8 cellular contexts compared by ENCODE assay signal in the genomic region with DNA sequence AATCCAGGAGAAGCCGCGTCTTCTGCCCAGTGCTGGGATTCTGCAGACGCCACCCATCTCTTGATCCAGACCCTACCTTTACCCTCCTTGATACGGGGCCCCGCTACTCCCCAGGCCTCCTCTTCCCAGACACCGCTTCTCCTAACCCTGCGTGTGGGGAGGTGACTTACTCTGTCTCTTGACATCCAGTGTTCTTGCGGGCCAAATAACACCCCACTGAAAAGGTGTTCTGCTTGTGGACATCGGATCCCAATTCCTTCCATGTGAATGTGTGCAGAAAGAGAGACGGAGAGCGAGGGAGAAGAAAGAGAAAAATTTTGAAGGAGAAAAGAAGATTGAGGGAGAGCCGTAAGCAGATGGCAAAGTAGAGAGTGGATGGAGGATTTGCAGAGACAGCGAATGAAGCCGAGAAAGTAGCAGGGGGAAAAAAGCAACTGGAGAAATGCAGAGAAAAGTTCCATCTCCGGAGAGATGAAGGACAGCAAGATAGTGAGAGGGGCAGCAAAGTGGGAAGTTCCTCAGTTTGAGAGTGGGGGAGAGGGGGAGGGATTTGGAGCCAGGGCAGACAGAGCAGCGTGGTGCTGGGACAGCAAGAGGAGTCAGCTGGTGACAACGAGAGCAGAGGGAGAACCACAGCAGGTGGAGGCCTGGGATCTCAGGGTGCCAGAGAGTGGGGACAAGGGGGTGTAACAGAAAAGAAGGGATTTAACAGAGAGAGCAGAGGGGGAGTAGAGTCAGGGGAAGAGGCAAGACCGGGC. TPM values are rescaled to one million over a fixed set of nuclear protein-coding genes. Genes with fewer than 3 reads are reported as not detected.
A peak's percentile ranks its signal among the peaks of the same experiment; 100 is the strongest.
DNase-seq lines count a peak whose midpoint lies in the region; ATAC-seq and TF ChIP-seq lines count a peak whose summit lies in the region.

No MANE protein-coding gene starts in this region.

- DNase-seq in SKM-1 treated with dmso at 0.1 percent for 144 hours (lab: John Stamatoyannopoulos, UW; ENCODE audit: unreplicated experiment) (peak; percentile 12), SKM-1 (lab: John Stamatoyannopoulos, UW; ENCODE audit: unreplicated experiment) (no peak), Karpas-422 (no peak), mammary epithelial cell (no peak), mesendoderm (no peak), aorta (no peak), COLO829 (ENCODE audit: low spot score) (no peak), middle frontal gyrus (ENCODE audit: extremely low spot score, low spot score) (no peak)

- no peak overlapping the region for H2BK120ac ChIP-seq in mesendoderm (ENCODE audit: low read depth, low read length)

- peak overlapping the region; percentile 83 for H3K4me2 ChIP-seq in Karpas-422 (ENCODE audit: low read depth, low read length, poor library complexity, severe bottlenecking)
- H3K4me2 ChIP-seq in mammary epithelial cell (ENCODE audit: insufficient read depth, low read depth, low read length): peak overlapping the region; percentile 75
- peak overlapping the region; percentile 86 for H3K4me2 ChIP-seq in mesendoderm (ENCODE audit: low read length)

- H3K27me3 ChIP-seq in Karpas-422 (ENCODE audit: low read length) (no peaks in the 10 kb centered on the region), mammary epithelial cell (ENCODE audit: insufficient read depth, low read length) (no peaks in the 10 kb centered on the region), mesendoderm (ENCODE audit: insufficient read depth, low read length, poor library complexity) (no peaks in the 10 kb centered on the region), aorta (ENCODE audit: control insufficient read depth in 1 of 2, insufficient read depth in 2 of 2, low read length in 1 of 2) (no peaks in the 10 kb centered on the region)

- peak overlapping the region; percentile 66 for H3K23ac ChIP-seq in mesendoderm (ENCODE audit: low read length)

- H3K36me3 ChIP-seq in Karpas-422 (ENCODE audit: insufficient read depth, low read length) (peaks cover 52% of the 10 kb centered on the region), mammary epithelial cell (ENCODE audit: insufficient read depth, low read length) (peaks cover 13% of the 10 kb centered on the region), mesendoderm (ENCODE audit: control insufficient read depth, insufficient read depth, low read length) (peaks cover 13% of the 10 kb centered on the region), aorta (ENCODE audit: control insufficient read depth in 1 of 2, insufficient read depth in 2 of 2, low read length in 1 of 2) (peaks cover 5 to 8% of the 10 kb centered on the region in 2 donors)

- no peak overlapping the region for H2BK15ac ChIP-seq in mesendoderm (replicated peaks; ENCODE audit: low read depth)

- H3K9me3 ChIP-seq in Karpas-422 (ENCODE audit: low read length) (peaks cover 38% of the 10 kb centered on the region), mammary epithelial cell (replicated peaks; ENCODE audit: insufficient read depth, low read length) (peaks cover 9% of the 10 kb centered on the region), aorta (ENCODE audit: control insufficient read depth, low read length) (no peaks in the 10 kb centered on the region)

- no peak overlapping the region for H2BK5ac ChIP-seq in mesendoderm (ENCODE audit: low read length)

- no TSS peak for BruUV-seq in mammary epithelial cell (replicated peaks; lab: Mats Ljungman, UMichigan)

- H3K4me1 ChIP-seq in Karpas-422 (ENCODE audit: low read length) (peaks cover 13% of the 10 kb centered on the region), mammary epithelial cell (ENCODE audit: insufficient read depth, low read length) (peaks cover 4% of the 10 kb centered on the region), mesendoderm (ENCODE audit: control insufficient read depth, low read depth, low read length) (peaks cover 3% of the 10 kb centered on the region), aorta (ENCODE audit: control insufficient read depth in 1 of 2, insufficient read depth in 2 of 2, low read length in 2 of 2) (no peaks in the 10 kb centered on the region)

- H3K56ac ChIP-seq in mesendoderm (ENCODE audit: low read length): peak overlapping the region; percentile 69

- H4K5ac ChIP-seq in mesendoderm (ENCODE audit: low read length): no peak overlapping the region

- no peak for ATAC-seq in aorta (ENCODE audit: low FRiP score)

- H3K27ac ChIP-seq in Karpas-422 (ENCODE audit: low read length): peak overlapping the region; percentile 63; the same call in 1 of the 2 replicates
- peak overlapping the region; percentile 77 for H3K27ac ChIP-seq in mammary epithelial cell (ENCODE audit: insufficient read depth, low read depth, low read length)
- no peak overlapping the region for H3K27ac ChIP-seq in mesendoderm (ENCODE audit: low read depth, low read length)
- peak overlapping the region in 1 of 2 donors; percentile 58 for H3K27ac ChIP-seq in aorta (ENCODE audit: low read depth in 1 of 2, low read length in 2 of 2)

- WGBS in mammary epithelial cell (ENCODE audit: low coverage, missing lambda C conversion rate): 11% methylated on average over 15 of the region's 18 CpGs
- 100% methylated on average over 2 of the region's 18 CpGs for WGBS in mesendoderm (ENCODE audit: extremely low coverage, insufficient coverage, low lambda C conversion rate)
- WGBS in aorta, 2 donors: 7 to 9% methylated on average over 18 of the region's 18 CpGs

- TF ChIP-seq CTCF in mammary epithelial cell (conservative IDR thresholded peaks at IDR 0.05 in 1 of 2, IDR thresholded peaks at IDR 0.05 in 1 of 2; ENCODE audit: extremely low read depth in 1 of 2, insufficient read depth in 1 of 2, low read depth in 1 of 2, low read length in 2 of 2): no peak

- intact Hi-C loops in mammary epithelial cell (cut with micrococcal nuclease) (loop anchor here (10.0 kb wide), 1 partner anchor 97 kb away; a partner anchor contains a TSS), aorta (cut with DNase I) (loop anchor here in 1 of 2 donors (5.0 kb wide), 1 partner anchor 40 kb away; a partner anchor contains a TSS)

- H3K9me2 ChIP-seq in Karpas-422 (replicated peaks; ENCODE audit: insufficient read depth, low read length): no peaks in the 10 kb centered on the region

- peak overlapping the region; percentile 30 for H3K18ac ChIP-seq in mesendoderm (ENCODE audit: low read length)

- no peak overlapping the region for H3K4ac ChIP-seq in mesendoderm (ENCODE audit: low read depth, low read length)

- H4K20me1 ChIP-seq in Karpas-422 (ENCODE audit: insufficient read depth, low read depth, low read length): no peaks in the 10 kb centered on the region
- no peaks in the 10 kb centered on the region for H4K20me1 ChIP-seq in mammary epithelial cell (ENCODE audit: insufficient read depth, low read length)

- H3K9ac ChIP-seq in Karpas-422 (ENCODE audit: low read length): peak overlapping the region; percentile 89
- peak overlapping the region; percentile 84 for H3K9ac ChIP-seq in mammary epithelial cell (ENCODE audit: insufficient read depth, low read length)
- H3K9ac ChIP-seq in mesendoderm (ENCODE audit: low read length): peak overlapping the region; percentile 86

- H3K4me3 ChIP-seq in Karpas-422 (ENCODE audit: low read length) (peak overlapping the region; percentile 72), mammary epithelial cell (replicated peaks in 1 of 3; ENCODE audit: insufficient read depth in 1 of 3, low read depth in 2 of 3, low read length in 3 of 3) (peak overlapping the region; percentile 59 to 90 (median 85)), mesendoderm (ENCODE audit: low read length) (peak overlapping the region; percentile 37), aorta (ENCODE audit: low read length in 2 of 2) (peak overlapping the region; percentile 43 to 44)

- peaks cover 5% of the 10 kb centered on the region for H3K79me1 ChIP-seq in mesendoderm (ENCODE audit: low read length)

- CTCF ChIA-PET in mammary epithelial cell (lab: Charles Lee; ENCODE audit: low non-redundant PET): no interaction called here

- peaks cover 56% of the 10 kb centered on the region for H3K79me2 ChIP-seq in Karpas-422 (ENCODE audit: low read length)
- peaks cover 8% of the 10 kb centered on the region for H3K79me2 ChIP-seq in mammary epithelial cell (ENCODE audit: insufficient read depth, low read length)
- H3K79me2 ChIP-seq in mesendoderm (ENCODE audit: control insufficient read depth, insufficient read depth, low read length): peaks cover 3% of the 10 kb centered on the region

- dilution Hi-C loops in mammary epithelial cell (cut with HindIII; ENCODE audit: low sequenced_read_pairs): no loop called here

- no peak overlapping the region for H2AK5ac ChIP-seq in mesendoderm (ENCODE audit: low read length)

- in situ Hi-C loops in mammary epithelial cell (cut with MboI; ENCODE audit: low sequenced_read_pairs in 2 of 2): no loop called here

- H2AFZ ChIP-seq in Karpas-422 (ENCODE audit: low read length) (no peak overlapping the region), mammary epithelial cell (ENCODE audit: low read depth, low read length) (peak overlapping the region; percentile 99)

- no peak overlapping the region for H4K8ac ChIP-seq in mesendoderm (ENCODE audit: low read depth, low read length)

RNA-seq across cellular contexts. Expression of a gene that starts 0.8 kb away (rescaled TPM):
- 26.7 and 33.9 TPM in 2 replicates for total RNA-seq in Karpas-422 (2014; rRNA removed; shearing (Covaris generic); ENCODE audit: low replicate concordance)
- 1 to 10 TPM; 4.2 to 9.8 TPM for total RNA-seq in mammary epithelial cell
- polyA plus RNA-seq in mammary epithelial cell: 3.9 TPM
- polyA minus RNA-seq in mammary epithelial cell: 8.0 TPM
- polyA plus RNA-seq in mesendoderm (2013, experiment 1 of 2): 14.6 TPM
- 14.4 TPM for polyA plus RNA-seq in mesendoderm (2013, experiment 2 of 2)
- total RNA-seq in aorta: 10 to 100 TPM in 1 of 2 donors, 1 to 10 TPM in 1; 10.0 to 15.7 TPM
- 1 to 10 TPM; 5.4 to 6.0 TPM for polyA plus RNA-seq in aorta

RNA-seq across cellular contexts. Expression of a gene that starts 28.4 kb away (rescaled TPM):
- total RNA-seq in Karpas-422 (2014; rRNA removed; shearing (Covaris generic); ENCODE audit: low replicate concordance): 13.9 and 23.3 TPM in 2 replicates
- 10 to 100 TPM; 12.0 to 12.3 TPM for total RNA-seq in mammary epithelial cell
- polyA plus RNA-seq in mammary epithelial cell: 4.7 TPM
- 5.3 TPM for polyA minus RNA-seq in mammary epithelial cell
- 25.4 TPM for polyA plus RNA-seq in mesendoderm (2013, experiment 1 of 2)
- polyA plus RNA-seq in mesendoderm (2013, experiment 2 of 2): 23.1 TPM
- 10 to 100 TPM; 16.6 to 20.5 TPM for total RNA-seq in aorta
- polyA plus RNA-seq in aorta: 10 to 100 TPM in 1 of 2 donors, 1 to 10 TPM in 1; 6.1 to 10.9 TPM

RNA-seq across cellular contexts. Expression of a gene that starts 38.3 kb away (rescaled TPM):
- 12.6 and 20.1 TPM in 2 replicates for total RNA-seq in Karpas-422 (2014; rRNA removed; shearing (Covaris generic); ENCODE audit: low replicate concordance)
- total RNA-seq in mammary epithelial cell (1 to 10 TPM in 1 of 2 donors, under 1 TPM in 1; 0.64 to 4.8 TPM), aorta (1 to 10 TPM; 2.2 to 3.2 TPM)
- polyA plus RNA-seq in mammary epithelial cell (0.40 TPM), aorta (1 to 10 TPM in 1 of 2 donors, under 1 TPM in 1; 0.50 to 1.6 TPM)
- not detected for polyA minus RNA-seq in mammary epithelial cell
- polyA plus RNA-seq in mesendoderm (2013, experiment 1 of 2): 4.4 TPM
- polyA plus RNA-seq in mesendoderm (2013, experiment 2 of 2): 4.4 TPM
